Comparison of ENCODE assay signal across 14 cellular contexts in genomic region chr13:101655435-101655834, GRCh38.
DNase-seq lines count a peak whose midpoint lies in the region; ATAC-seq and TF ChIP-seq lines count a peak whose summit lies in the region.
"Had no signal": no experiment of that assay in that cellular context is flagged by ENCODE, and none has a peak within 500 bp of the region (broad histone marks: within the 10 kb centered on the region; RNA-seq: fewer than 3 reads in every experiment).

No MANE protein-coding gene starts in this region.

- no peaks in the 10 kb centered on the region for H3K9me2 ChIP-seq in OCI-LY7 (ENCODE audit: insufficient read depth, low read length)

- no peak overlapping the region for H2AFZ ChIP-seq in OCI-LY7 (ENCODE audit: low read length)

- DNase-seq in OCI-LY7 (ENCODE audit: low spot score) = peak; percentile 0
- no peak for DNase-seq in omental fat pad (ENCODE audit: low spot score)
- no peak for DNase-seq in right atrium auricular region (ENCODE audit: low spot score)
- no peak for DNase-seq in kidney glomerular epithelial cell (lab: John Stamatoyannopoulos, UW)
- DNase-seq: activated T-cell treated with anti-CD3 and anti-CD28 coated beads, Interleukin-2, amount 50 U/mL, for 1 hour; NCI-H1048; NCI-H345; stimulated activated CD4-positive, alpha-beta T cell treated with anti-CD3 and anti-CD28 coated beads, Interleukin-2, amount 100 ng/mL, for 48 hours; stimulated activated naive CD4-positive, alpha-beta T cell had no signal

- H3K79me2 ChIP-seq in OCI-LY7 (ENCODE audit: insufficient read depth, low read depth, low read length) = no peaks in the 10 kb centered on the region

- no peaks in the 10 kb centered on the region for H3K4me1 ChIP-seq in OCI-LY7 (ENCODE audit: insufficient read depth, low read length, poor library complexity, severe bottlenecking)
- H3K4me1 ChIP-seq in right atrium auricular region = no peaks in the 10 kb centered on the region

- H3K27ac ChIP-seq in OCI-LY7 (ENCODE audit: low read depth, low read length, poor library complexity, severe bottlenecking) (no peak overlapping the region), right atrium auricular region (no peak overlapping the region)
- H3K27ac ChIP-seq: VCaP had no signal

- no peaks in the 10 kb centered on the region for H3K27me3 ChIP-seq in right atrium auricular region

- TF ChIP-seq CTCF in OCI-LY7 (conservative IDR thresholded peaks at IDR 0.05; ENCODE audit: low read length) (no peak), omental fat pad (IDR thresholded peaks at IDR 0.05) (no peak), right atrium auricular region (IDR thresholded peaks at IDR 0.05) (no peak)

- POLR2A ChIA-PET in OCI-LY7 (lab: Charles Lee) = no interaction called here

- no peak overlapping the region for H3K4me2 ChIP-seq in OCI-LY7 (ENCODE audit: low read length)

- no peaks in the 10 kb centered on the region for H4K20me1 ChIP-seq in OCI-LY7 (ENCODE audit: insufficient read depth, low read length)

- peak; percentile 93 for ATAC-seq in GM18502 (IDR thresholded peaks at IDR 0.05; ENCODE audit: poor library complexity, unreplicated experiment)
- ATAC-seq in GM21423 (IDR thresholded peaks at IDR 0.05; ENCODE audit: unreplicated experiment) = peak; percentile 81
- ATAC-seq in HG03342 (IDR thresholded peaks at IDR 0.05; ENCODE audit: unreplicated experiment) = peak; percentile 73
- no peak for ATAC-seq in HG03135 (IDR thresholded peaks at IDR 0.05; ENCODE audit: unreplicated experiment)
- no peak for ATAC-seq in omental fat pad (ENCODE audit: low FRiP score)

- no TSS peak for BruUV-seq in OCI-LY7 (replicated peaks; lab: Mats Ljungman, UMichigan)

- no peak overlapping the region for H3K4me3 ChIP-seq in OCI-LY7 (ENCODE audit: low read depth, low read length, poor library complexity, severe bottlenecking)
- H3K4me3 ChIP-seq in right atrium auricular region = no peak overlapping the region

- intact Hi-C loops in OCI-LY7 (cut with micrococcal nuclease; ENCODE audit: unreplicated experiment) = no loop called here

- CTCF ChIA-PET in OCI-LY7 (lab: Charles Lee; ENCODE audit: unreplicated experiment) = no interaction called here

- H3K36me3 ChIP-seq in OCI-LY7 (ENCODE audit: insufficient read depth, low read length) (no peaks in the 10 kb centered on the region), right atrium auricular region (no peaks in the 10 kb centered on the region)

- H3K9me3 ChIP-seq in OCI-LY7 (ENCODE audit: low read length) (no peaks in the 10 kb centered on the region), right atrium auricular region (no peaks in the 10 kb centered on the region)

Comparison
In these comparisons a context has a peak if more than half of its experiments do, and no peak if none do; other contexts are left out.
1. ATAC-seq: peak in GM18502 (single experiment), GM21423 (single experiment) and HG03342 (single experiment); none in HG03135 (single experiment) and omental fat pad (single experiment).